ENCODE assay signal across 8 cellular contexts in the genomic region with DNA sequence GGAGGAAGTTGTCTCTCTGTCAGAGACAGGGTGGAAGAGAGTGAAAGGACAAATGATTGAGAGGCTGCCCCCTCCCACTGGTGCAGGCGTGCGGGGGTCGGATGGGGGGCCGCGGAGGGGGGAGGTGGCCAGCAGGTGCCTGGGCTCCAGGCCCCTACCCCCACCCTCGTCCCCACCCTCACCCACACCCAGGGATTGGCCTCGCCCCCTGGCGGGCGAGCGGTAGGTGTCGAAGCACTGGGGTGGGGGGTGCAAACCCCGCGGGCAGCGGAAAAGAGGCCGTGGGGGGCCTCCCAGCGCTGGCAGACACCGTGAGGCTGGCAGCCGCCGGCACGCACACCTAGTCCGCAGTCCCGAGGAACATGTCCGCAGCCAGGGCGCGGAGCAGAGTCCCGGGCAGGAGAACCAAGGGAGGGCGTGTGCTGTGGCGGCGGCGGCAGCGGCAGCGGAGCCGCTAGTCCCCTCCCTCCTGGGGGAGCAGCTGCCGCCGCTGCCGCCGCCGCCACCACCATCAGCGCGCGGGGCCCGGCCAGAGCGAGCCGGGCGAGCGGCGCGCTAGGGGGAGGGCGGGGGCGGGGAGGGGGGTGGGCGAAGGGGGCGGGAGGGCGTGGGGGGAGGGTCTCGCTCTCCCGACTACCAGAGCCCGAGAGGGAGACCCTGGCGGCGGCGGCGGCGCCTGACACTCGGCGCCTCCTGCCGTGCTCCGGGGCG. TPM values are rescaled to one million over a fixed set of nuclear protein-coding genes. Genes with fewer than 3 reads are reported as not detected.
DNase-seq lines count a peak whose midpoint lies in the region; ATAC-seq and TF ChIP-seq lines count a peak whose summit lies in the region.

TSS of gene KAT2B (plus strand) at position 682 of the 711 bp plus-strand sequence. CDS start 32 bp downstream, outside the sequence.

- peak within 1 kb of the TSS; percentile 89 for H3K4me3 Mint-ChIP-seq in WTC11

- no peaks in the 10 kb centered on the region for H3K9me3 Mint-ChIP-seq in WTC11

- peak; percentile 66 for ATAC-seq in HG02798 (IDR thresholded peaks at IDR 0.05; ENCODE audit: poor library complexity, unreplicated experiment)
- ATAC-seq in WTC11 = peak; percentile 73

- no peak within 1 kb of the TSS for H3K27ac Mint-ChIP-seq in WTC11

- peaks cover 15% of the 10 kb centered on the region for H3K4me1 Mint-ChIP-seq in WTC11

- TF ChIP-seq CTCF in WTC11 (IDR thresholded peaks at IDR 0.05) = no peak
- peak; percentile 54 for TF ChIP-seq CTCF in cardiac fibroblast (IDR thresholded peaks at IDR 0.05; ENCODE audit: low read depth, low read length)

- CTCF ChIA-PET in WTC11 (lab: Charles Lee) = interaction anchor here (0.5 to 1.0 kb wide), 3 partner anchors 10 to 153 kb away, joined by 3 to 7 read pairs (median 3); no protein-coding TSS in a partner anchor

- peaks cover 20% of the 10 kb centered on the region for H3K27me3 Mint-ChIP-seq in WTC11 (ENCODE audit: low read depth)

- peak within 1 kb of the TSS; percentile 82 to 84 for H3K4me3 ChIP-seq in cardiac fibroblast (replicated peaks in 1 of 2; ENCODE audit: low read depth in 2 of 2, low read length in 2 of 2)

- POLR2A ChIA-PET in WTC11 (lab: Charles Lee) = interaction anchor here (0.7 to 1.5 kb wide), 2 partner anchors 92 to 147 kb away, joined by 3 to 7 read pairs; no protein-coding TSS in a partner anchor

- DNase-seq in DMS79 treated with DMSO at 0.1 percent for 48 hours (lab: John Stamatoyannopoulos, UW) (peak; percentile 4), DMS79 (lab: John Stamatoyannopoulos, UW) (no peak), NCI-H1694 treated with DMSO at 0.1 percent for 48 hours (lab: John Stamatoyannopoulos, UW) (peak; percentile 2), WTC11 (ENCODE audit: low spot score) (peak; percentile 61), cardiac fibroblast (ENCODE audit: low read depth in 2 of 2) (peak; percentile 57 to 62), iris pigment epithelial cell (ENCODE audit: low read depth) (peak; percentile 58)
- peak; percentile 54 to 78 (median 73) for DNase-seq in stimulated activated CD4-positive, alpha-beta T cell treated with anti-CD3 and anti-CD28 coated beads, Interleukin-12 subunit alpha, Interleukin-12 subunit beta, amount 100 ng/mL, for 48 hours (ENCODE audit: low read depth in 2 of 3, low spot score in 1 of 3)

- no peaks in the 10 kb centered on the region for H3K36me3 Mint-ChIP-seq in WTC11

TF ChIP-seq in WTC11, 78 proteins besides CTCF, POLR2A, EP300 and RAD21:
- TF ChIP-seq, protein P1, sequence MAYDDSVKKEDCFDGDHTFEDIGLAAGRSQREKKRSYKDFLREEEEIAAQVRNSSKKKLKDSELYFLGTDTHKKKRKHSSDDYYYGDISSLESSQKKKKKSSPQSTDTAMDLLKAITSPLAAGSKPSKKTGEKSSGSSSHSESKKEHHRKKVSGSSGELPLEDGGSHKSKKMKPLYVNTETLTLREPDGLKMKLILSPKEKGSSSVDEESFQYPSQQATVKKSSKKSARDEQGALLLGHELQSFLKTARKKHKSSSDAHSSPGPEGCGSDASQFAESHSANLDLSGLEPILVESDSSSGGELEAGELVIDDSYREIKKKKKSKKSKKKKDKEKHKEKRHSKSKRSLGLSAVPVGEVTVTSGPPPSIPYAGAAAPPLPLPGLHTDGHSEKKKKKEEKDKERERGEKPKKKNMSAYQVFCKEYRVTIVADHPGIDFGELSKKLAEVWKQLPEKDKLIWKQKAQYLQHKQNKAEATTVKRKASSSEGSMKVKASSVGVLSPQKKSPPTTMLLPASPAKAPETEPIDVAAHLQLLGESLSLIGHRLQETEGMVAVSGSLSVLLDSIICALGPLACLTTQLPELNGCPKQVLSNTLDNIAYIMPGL (CRISPR knock-in tag; IDR thresholded peaks at IDR 0.05) = peak; percentile 34; the same call in 1 of the 2 replicates
- TF ChIP-seq GRHL2 (CRISPR knock-in tag; IDR thresholded peaks at IDR 0.05; ENCODE audit: insufficient replicate concordance, severe bottlenecking) = no peak
- TF ChIP-seq TEAD4 (CRISPR knock-in tag; IDR thresholded peaks at IDR 0.05) = no peak
- TF ChIP-seq, protein P2, sequence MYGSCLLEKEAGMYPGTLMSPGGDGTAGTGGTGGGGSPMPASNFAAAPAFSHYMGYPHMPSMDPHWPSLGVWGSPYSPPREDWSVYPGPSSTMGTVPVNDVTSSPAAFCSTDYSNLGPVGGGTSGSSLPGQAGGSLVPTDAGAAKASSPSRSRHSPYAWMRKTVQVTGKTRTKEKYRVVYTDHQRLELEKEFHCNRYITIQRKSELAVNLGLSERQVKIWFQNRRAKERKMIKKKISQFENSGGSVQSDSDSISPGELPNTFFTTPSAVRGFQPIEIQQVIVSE (CRISPR knock-in tag; IDR thresholded peaks at IDR 0.05; ENCODE audit: borderline replicate concordance) = no peak
- TF ChIP-seq ZNF416 (CRISPR knock-in tag; IDR thresholded peaks at IDR 0.05) = peak; percentile 65; the same call in 1 of the 2 replicates
- TF ChIP-seq ERG (CRISPR knock-in tag; IDR thresholded peaks at IDR 0.05) = no peak
- TF ChIP-seq NR2C2 (CRISPR knock-in tag; IDR thresholded peaks at IDR 0.05) = no peak
- TF ChIP-seq, protein P3, sequence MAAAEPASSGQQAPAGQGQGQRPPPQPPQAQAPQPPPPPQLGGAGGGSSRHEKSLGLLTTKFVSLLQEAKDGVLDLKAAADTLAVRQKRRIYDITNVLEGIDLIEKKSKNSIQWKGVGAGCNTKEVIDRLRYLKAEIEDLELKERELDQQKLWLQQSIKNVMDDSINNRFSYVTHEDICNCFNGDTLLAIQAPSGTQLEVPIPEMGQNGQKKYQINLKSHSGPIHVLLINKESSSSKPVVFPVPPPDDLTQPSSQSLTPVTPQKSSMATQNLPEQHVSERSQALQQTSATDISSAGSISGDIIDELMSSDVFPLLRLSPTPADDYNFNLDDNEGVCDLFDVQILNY (CRISPR knock-in tag; IDR thresholded peaks at IDR 0.05) = no peak
- TF ChIP-seq TP53 (CRISPR knock-in tag; IDR thresholded peaks at IDR 0.05) = no peak
- TF ChIP-seq ZNF232 (CRISPR knock-in tag; IDR thresholded peaks at IDR 0.05) = no peak
- TF ChIP-seq ZNF396 (CRISPR knock-in tag; IDR thresholded peaks at IDR 0.05; ENCODE audit: borderline replicate concordance) = no peak
- no peak for TF ChIP-seq ZBTB43 (CRISPR knock-in tag; IDR thresholded peaks at IDR 0.05)
- TF ChIP-seq NFATC4 (CRISPR knock-in tag; IDR thresholded peaks at IDR 0.05) = no peak
- peak; percentile 80 for TF ChIP-seq ZNF423 (CRISPR knock-in tag; IDR thresholded peaks at IDR 0.05)

RNA-seq across cellular contexts. Expression of gene KAT2B, which starts in this region (rescaled TPM):
- 1.4 to 2.7 TPM (median 2.0 TPM) in 3 replicates for total RNA-seq in WTC11 (2021)
